Comparison of ENCODE assay signal across 17 cellular contexts in genomic region chr17:57957886-57958285, GRCh38. TPM values are rescaled to one million over a fixed set of nuclear protein-coding genes. Genes with fewer than 3 reads are reported as not detected.
DNase-seq lines count a peak whose midpoint lies in the region; ATAC-seq and TF ChIP-seq lines count a peak whose summit lies in the region.
"Had no signal": no experiment of that assay in that cellular context is flagged by ENCODE, and none has a peak within 500 bp of the region (broad histone marks: within the 10 kb centered on the region; RNA-seq: fewer than 3 reads in every experiment).

No MANE protein-coding gene starts in this region.

- CTCF ChIA-PET in CD4-positive, alpha-beta T cell (lab: Charles Lee) = no interaction called here

- H3K9me3 ChIP-seq in CD4-positive, alpha-beta T cell (ENCODE audit: control insufficient read depth, low read length) = no peaks in the 10 kb centered on the region
- H3K9me3 ChIP-seq in RWPE2 (ENCODE audit: severe bottlenecking) (no peaks in the 10 kb centered on the region), endodermal cell (ENCODE audit: control insufficient read depth, low read length) (no peaks in the 10 kb centered on the region)
- H3K9me3 ChIP-seq: BE2C, MG63, SJSA1 had no signal

- no peak overlapping the region for H3K27ac ChIP-seq in CD4-positive, alpha-beta T cell (ENCODE audit: low read depth, low read length)
- H3K27ac ChIP-seq in RWPE2 (ENCODE audit: poor library complexity, severe bottlenecking) (no peak overlapping the region), endodermal cell (ENCODE audit: low read depth, low read length) (no peak overlapping the region)
- H3K27ac ChIP-seq: SJSA1 had no signal

- no peak for ATAC-seq in CD4-positive, alpha-beta T cell (ENCODE audit: poor library complexity)
- ATAC-seq in RWPE2 (ENCODE audit: low read depth) = no peak

- peaks cover 44% of the 10 kb centered on the region for H3K27me3 Mint-ChIP-seq in CD4-positive, alpha-beta T cell
- peaks cover 54% of the 10 kb centered on the region for H3K27me3 Mint-ChIP-seq in endodermal cell (ENCODE audit: insufficient read depth)
- peaks cover 34% of the 10 kb centered on the region for H3K27me3 Mint-ChIP-seq in progenitor cell of endocrine pancreas

- H3K4me3 ChIP-seq in RWPE2 (ENCODE audit: severe bottlenecking) = no peak overlapping the region
- H3K4me3 ChIP-seq in endodermal cell (ENCODE audit: low read length) = no peak overlapping the region
- no peak overlapping the region for H3K4me3 ChIP-seq in foreskin fibroblast (ENCODE audit: low read depth in 1 of 2, low read length in 2 of 2)
- H3K4me3 ChIP-seq: MG63, SJSA1 had no signal

- peaks cover 13% of the 10 kb centered on the region for H3K27me3 ChIP-seq in CD4-positive, alpha-beta T cell (ENCODE audit: control insufficient read depth, insufficient read depth, low read length)
- H3K27me3 ChIP-seq in RWPE2 (ENCODE audit: insufficient read depth, poor library complexity, severe bottlenecking) (no peaks in the 10 kb centered on the region), endodermal cell (ENCODE audit: control insufficient read depth, insufficient read depth, low read length, poor library complexity, severe bottlenecking) (peaks cover 15% of the 10 kb centered on the region)
- H3K27me3 ChIP-seq: MG63, SJSA1 had no signal

- DNase-seq in CD4-positive, alpha-beta T cell = no peak
- DNase-seq in RWPE2 (ENCODE audit: low spot score) (peak; percentile 11), endodermal cell (peak; percentile 51), progenitor cell of endocrine pancreas (ENCODE audit: low spot score, unreplicated experiment) (no peak), DMS53 (lab: John Stamatoyannopoulos, UW) (no peak), SK-N-DZ (ENCODE audit: low spot score) (no peak), foreskin fibroblast (no peak), OCI-M1 (lab: John Stamatoyannopoulos, UW) (no peak)
- DNase-seq: BE2C, DMS 273 treated with DMSO at 0.1 percent for 48 hours, EL, MG63, NCI-H1092 treated with DMSO at 0.1 percent for 48 hours, NCI-H1694 treated with DMSO at 0.1 percent for 48 hours, NCI-H774 had no signal

- 50 to 88% methylated on average over 1 to 3 of the region's 3 CpGs for WGBS in endodermal cell (ENCODE audit: insufficient coverage in 1 of 2, insufficient read length in 1 of 2), 2 experiments

- peak overlapping the region; percentile 46 for H3K4me3 Mint-ChIP-seq in CD4-positive, alpha-beta T cell
- H3K4me3 Mint-ChIP-seq in endodermal cell (no peak overlapping the region), progenitor cell of endocrine pancreas (ENCODE audit: low read depth) (peak overlapping the region; percentile 39)
- H3K4me3 Mint-ChIP-seq: H9 had no signal

- H3K9me3 Mint-ChIP-seq in CD4-positive, alpha-beta T cell = no peaks in the 10 kb centered on the region
- H3K9me3 Mint-ChIP-seq in endodermal cell (no peaks in the 10 kb centered on the region), progenitor cell of endocrine pancreas (ENCODE audit: low read depth) (no peaks in the 10 kb centered on the region)

- no peak overlapping the region for H3K9ac ChIP-seq in endodermal cell (ENCODE audit: extremely low read depth, low read length, poor library complexity, severe bottlenecking)

- peaks cover 9% of the 10 kb centered on the region for H3K4me1 ChIP-seq in RWPE2 (ENCODE audit: insufficient read depth, poor library complexity, severe bottlenecking)
- H3K4me1 ChIP-seq in endodermal cell (ENCODE audit: control insufficient read depth, insufficient read depth, low read length) = peaks cover 15% of the 10 kb centered on the region

- no peak overlapping the region for H3K27ac Mint-ChIP-seq in CD4-positive, alpha-beta T cell
- H3K27ac Mint-ChIP-seq in endodermal cell = no peak overlapping the region
- no peak overlapping the region for H3K27ac Mint-ChIP-seq in progenitor cell of endocrine pancreas

- intact Hi-C loops in CD4-positive, alpha-beta T cell (cut with DNase I, micrococcal nuclease) = no loop called here

- H3K4me1 Mint-ChIP-seq in CD4-positive, alpha-beta T cell (ENCODE audit: low read depth) = peaks cover 20% of the 10 kb centered on the region
- H3K4me1 Mint-ChIP-seq in endodermal cell (peaks cover 43% of the 10 kb centered on the region), progenitor cell of endocrine pancreas (ENCODE audit: low read depth) (peaks cover 14% of the 10 kb centered on the region)

- H3K36me3 Mint-ChIP-seq in CD4-positive, alpha-beta T cell (ENCODE audit: low read depth) = no peaks in the 10 kb centered on the region
- H3K36me3 Mint-ChIP-seq in endodermal cell (ENCODE audit: low read depth) (no peaks in the 10 kb centered on the region), progenitor cell of endocrine pancreas (ENCODE audit: insufficient read depth) (no peaks in the 10 kb centered on the region)

- POLR2A ChIA-PET in CD4-positive, alpha-beta T cell (lab: Charles Lee) = no interaction called here

- no peak for TF ChIP-seq CTCF in CD4-positive, alpha-beta T cell (IDR thresholded peaks at IDR 0.05)
- no peak for TF ChIP-seq CTCF in RWPE2 (IDR thresholded peaks at IDR 0.05; ENCODE audit: poor library complexity, severe bottlenecking)
- TF ChIP-seq CTCF in endodermal cell (conservative IDR thresholded peaks at IDR 0.05) = no peak
- TF ChIP-seq CTCF in progenitor cell of endocrine pancreas (IDR thresholded peaks at IDR 0.05; ENCODE audit: unreplicated experiment) = no peak
- no peak for TF ChIP-seq CTCF in foreskin fibroblast (IDR thresholded peaks at IDR 0.05; ENCODE audit: low read depth, low read length)

- H3K36me3 ChIP-seq in RWPE2 (ENCODE audit: low read depth) = no peaks in the 10 kb centered on the region
- no peaks in the 10 kb centered on the region for H3K36me3 ChIP-seq in endodermal cell (ENCODE audit: control insufficient read depth, insufficient read depth, low read length)
- H3K36me3 ChIP-seq: BE2C, MG63 had no signal

RNA-seq across cellular contexts. Expression of gene CUEDC1, which starts 2.7 kb away (rescaled TPM):
- 1 to 10 TPM in 1 of 2 experiments, under 1 TPM in 1; 0.41 to 1.0 TPM for total RNA-seq in CD4-positive, alpha-beta T cell
- total RNA-seq in endodermal cell (10 to 100 TPM; 11.0 to 18.7 TPM), progenitor cell of endocrine pancreas (29.2 and 30.8 TPM in 2 replicates)
- polyA plus RNA-seq in endodermal cell (2013, experiment 1 of 2) = 43.5 TPM
- polyA plus RNA-seq in endodermal cell (2013, experiment 2 of 2) = 39.6 TPM
- 10.0 and 12.3 TPM in 2 replicates for polyA plus RNA-seq in SK-N-DZ (2014; cell fraction: cytosol; rRNA removed)
- 40.2 TPM in 2 replicates for polyA plus RNA-seq in SK-N-DZ (2014; cell fraction: nucleus; rRNA removed)

RNA-seq across cellular contexts. Expression of gene VEZF1, which starts 30.2 kb away (rescaled TPM):
- 10 to 100 TPM; 41.6 to 41.7 TPM for total RNA-seq in CD4-positive, alpha-beta T cell
- total RNA-seq in endodermal cell (10 to 100 TPM; 50.3 to 59.3 TPM), progenitor cell of endocrine pancreas (103 and 110 TPM in 2 replicates)
- polyA plus RNA-seq in endodermal cell (2013, experiment 1 of 2) = 143 TPM
- polyA plus RNA-seq in endodermal cell (2013, experiment 2 of 2) = 140 TPM
- polyA plus RNA-seq in SK-N-DZ (2014; cell fraction: cytosol; rRNA removed) = 51.3 and 65.9 TPM in 2 replicates
- polyA plus RNA-seq in SK-N-DZ (2014; cell fraction: nucleus; rRNA removed) = 40.5 and 41.9 TPM in 2 replicates

RNA-seq across cellular contexts. Expression of gene SRSF1, which starts 49.2 kb away (rescaled TPM):
- total RNA-seq in CD4-positive, alpha-beta T cell = 100 to 1,000 TPM; 115 to 121 TPM
- total RNA-seq in endodermal cell (100 to 1,000 TPM; 339 to 361 TPM), progenitor cell of endocrine pancreas (319 and 326 TPM in 2 replicates)
- 250 TPM for polyA plus RNA-seq in endodermal cell (2013, experiment 1 of 2)
- polyA plus RNA-seq in endodermal cell (2013, experiment 2 of 2) = 209 TPM
- polyA plus RNA-seq in SK-N-DZ (2014; cell fraction: cytosol; rRNA removed) = 480 and 539 TPM in 2 replicates
- polyA plus RNA-seq in SK-N-DZ (2014; cell fraction: nucleus; rRNA removed) = 1,112 and 1,249 TPM in 2 replicates

Comparison
In these comparisons a context has a peak if more than half of its experiments do, and no peak if none do; other contexts are left out.
1. DNase-seq: peak in RWPE2 (single experiment) and endodermal cell (single experiment); none in CD4-positive, alpha-beta T cell (0 of 10), progenitor cell of endocrine pancreas (single experiment), DMS53 (single experiment), SK-N-DZ (single experiment), foreskin fibroblast (0 of 2) and OCI-M1 (single experiment).
2. RNA of gene CUEDC1, which starts 2.7 kb away (total RNA-seq): 29.2 to 30.8 TPM in progenitor cell of endocrine pancreas and 11.0 to 18.7 TPM in endodermal cell; 0.41 to 1.0 TPM in CD4-positive, alpha-beta T cell; every median in the first group is over 4 times any median in the second.